In genomic region chr1:180178511-180179161, GRCh38 we compare ENCODE assay signal across 8 cellular contexts. TPM values are rescaled to one million over a fixed set of nuclear protein-coding genes. Genes with fewer than 3 reads are reported as not detected.
DNase-seq lines count a peak whose midpoint lies in the region; ATAC-seq, FAIRE-seq and TF ChIP-seq lines count a peak whose summit lies in the region.

No MANE protein-coding gene starts in this region.

- no peaks in the 10 kb centered on the region for H3K27me3 ChIP-seq in BE2C

- FAIRE-seq in GM19239 (lab: Jason Lieb, UNC) = peak; percentile 74

- H3K36me3 ChIP-seq in BE2C (no peaks in the 10 kb centered on the region), mucosa of descending colon (ENCODE audit: low read depth) (no peaks in the 10 kb centered on the region)

- DNase-seq in BE2C (peak; percentile 74), GM19239 (ENCODE audit: insufficient read length, low spot score) (peak; percentile 75), NCI-H2227 (lab: John Stamatoyannopoulos, UW; ENCODE audit: unreplicated experiment) (peak; percentile 68), mucosa of descending colon (peak in 2 of 3 donors; percentile 80 to 83), GOT3 (lab: John Stamatoyannopoulos, UW) (no peak)
- DNase-seq in activated CD4-positive, alpha-beta memory T cell treated with anti-CD3 and anti-CD28 coated beads, Interleukin-2, amount 10 ng/mL, durations not matched to agents 7 days and 5 days = peak; percentile 68
- DNase-seq in effector memory CD8-positive, alpha-beta T cell = peak; percentile 61 to 72 (median 67)
- DNase-seq in stimulated activated naive CD4-positive, alpha-beta T cell (lab: John Stamatoyannopoulos, UW) = peak; percentile 18 to 74 (median 50)

- peak; percentile 74 for ATAC-seq in effector memory CD8-positive, alpha-beta T cell (replicated peaks)
- peak; percentile 81 for ATAC-seq in mucosa of descending colon

- H3K4me1 ChIP-seq in BE2C (no peaks in the 10 kb centered on the region), mucosa of descending colon (ENCODE audit: low read depth) (peaks cover 3% of the 10 kb centered on the region)

- peak; percentile 100 for TF ChIP-seq CTCF in BE2C (IDR thresholded peaks at IDR 0.05; ENCODE audit: low read depth, low read length)
- TF ChIP-seq CTCF in mucosa of descending colon (IDR thresholded peaks at IDR 0.05) = peak; percentile 97

- intact Hi-C loops in mucosa of descending colon (cut with DNase I, micrococcal nuclease) = no loop called here

- H3K4me3 ChIP-seq in BE2C (ENCODE audit: low read depth, low read length) (no peak overlapping the region), mucosa of descending colon (no peak overlapping the region)

- CTCF ChIA-PET in activated CD4-positive, alpha-beta memory T cell treated with anti-CD3 and anti-CD28 coated beads, Interleukin-2, amount 10 ng/mL, durations not matched to agents 7 days and 5 days (lab: Charles Lee) = interaction anchor here (0.5 to 6.3 kb wide), 44 partner anchors 9 to 683 kb away, joined by 3 to 88 read pairs (median 4); no protein-coding TSS in a partner anchor

- no peak overlapping the region for H3K4me3 Mint-ChIP-seq in activated CD4-positive, alpha-beta memory T cell treated with anti-CD3 and anti-CD28 coated beads, Interleukin-2, amount 10 ng/mL, durations not matched to agents 7 days and 5 days
- H3K4me3 Mint-ChIP-seq in effector memory CD8-positive, alpha-beta T cell = no peak overlapping the region

- no peaks in the 10 kb centered on the region for H3K4me1 Mint-ChIP-seq in activated CD4-positive, alpha-beta memory T cell treated with anti-CD3 and anti-CD28 coated beads, Interleukin-2, amount 10 ng/mL, durations not matched to agents 7 days and 5 days
- H3K4me1 Mint-ChIP-seq in effector memory CD8-positive, alpha-beta T cell (ENCODE audit: low read depth in 2 of 2) = peaks cover 0 to 7% of the 10 kb centered on the region in 2 donors

- H3K9me3 ChIP-seq in BE2C (no peaks in the 10 kb centered on the region), mucosa of descending colon (no peaks in the 10 kb centered on the region)

- no peaks in the 10 kb centered on the region for H3K36me3 Mint-ChIP-seq in activated CD4-positive, alpha-beta memory T cell treated with anti-CD3 and anti-CD28 coated beads, Interleukin-2, amount 10 ng/mL, durations not matched to agents 7 days and 5 days (ENCODE audit: low read depth)
- H3K36me3 Mint-ChIP-seq in effector memory CD8-positive, alpha-beta T cell (ENCODE audit: insufficient read depth) = peaks cover 13% of the 10 kb centered on the region

- no peaks in the 10 kb centered on the region for H3K9me3 Mint-ChIP-seq in activated CD4-positive, alpha-beta memory T cell treated with anti-CD3 and anti-CD28 coated beads, Interleukin-2, amount 10 ng/mL, durations not matched to agents 7 days and 5 days
- no peaks in the 10 kb centered on the region for H3K9me3 Mint-ChIP-seq in effector memory CD8-positive, alpha-beta T cell

- no peak overlapping the region for H3K27ac Mint-ChIP-seq in activated CD4-positive, alpha-beta memory T cell treated with anti-CD3 and anti-CD28 coated beads, Interleukin-2, amount 10 ng/mL, durations not matched to agents 7 days and 5 days
- peak overlapping the region; percentile 5 to 78 for H3K27ac Mint-ChIP-seq in effector memory CD8-positive, alpha-beta T cell

- POLR2A ChIA-PET in activated CD4-positive, alpha-beta memory T cell treated with anti-CD3 and anti-CD28 coated beads, Interleukin-2, amount 10 ng/mL, durations not matched to agents 7 days and 5 days (lab: Charles Lee) = interaction anchor here (0.6 to 0.8 kb wide), 2 partner anchors 11 to 301 kb away, joined by 3 read pairs; partner anchors contain the start of gene TOR1AIP2

- no peaks in the 10 kb centered on the region for H3K27me3 Mint-ChIP-seq in activated CD4-positive, alpha-beta memory T cell treated with anti-CD3 and anti-CD28 coated beads, Interleukin-2, amount 10 ng/mL, durations not matched to agents 7 days and 5 days
- no peaks in the 10 kb centered on the region for H3K27me3 Mint-ChIP-seq in effector memory CD8-positive, alpha-beta T cell

RNA-seq across cellular contexts. Expression of gene QSOX1, which starts 24.0 kb away (rescaled TPM):
- polyA plus RNA-seq in BE2C (2012; ENCODE audit: insufficient read depth, insufficient read length, low read depth) = 151 TPM
- 10 to 100 TPM; 28.9 to 35.1 TPM for total RNA-seq in activated CD4-positive, alpha-beta memory T cell treated with anti-CD3 and anti-CD28 coated beads, Interleukin-2, amount 10 ng/mL, durations not matched to agents 7 days and 5 days
- total RNA-seq in mucosa of descending colon = 100 to 1,000 TPM in 2 of 3 donors, 10 to 100 TPM in 1; 96.4 to 260 (median 185) TPM

RNA-seq across cellular contexts. Expression of gene LHX4, which starts 51.4 kb away (rescaled TPM):
- polyA plus RNA-seq in BE2C (2012; ENCODE audit: insufficient read depth, insufficient read length, low read depth) = 0.46 TPM
- total RNA-seq in activated CD4-positive, alpha-beta memory T cell treated with anti-CD3 and anti-CD28 coated beads, Interleukin-2, amount 10 ng/mL, durations not matched to agents 7 days and 5 days = not detected
- 1 to 10 TPM in 1 of 3 donors, under 1 TPM in 2; 0.41 to 2.5 (median 0.89) TPM for total RNA-seq in mucosa of descending colon
